Comparison of ENCODE assay signal across 32 cellular contexts in genomic region chr9:31027678-31028077, GRCh38.
"Had no signal": no experiment of that assay in that cellular context is flagged by ENCODE, and none has a peak within 500 bp of the region (broad histone marks: within the 10 kb centered on the region; RNA-seq: fewer than 3 reads in every experiment).

No MANE protein-coding gene starts in this region.

- FAIRE-seq: endometrium, kidney had no signal

- H3K4me2 ChIP-seq: hepatocyte had no signal

- H3K27ac ChIP-seq: adrenal gland, body of pancreas, cardiac muscle cell, colonic mucosa, gastrocnemius medialis, hepatocyte, ovary, skin epidermis, thyroid gland, upper lobe of left lung had no signal

- DNase-seq: activated CD4-positive, alpha-beta T cell treated with anti-CD3 and anti-CD28 coated beads for 36 hours; activated CD4-positive, CD25-positive, alpha-beta regulatory T cell; activated CD8-positive, alpha-beta memory T cell treated with anti-CD3 and anti-CD28 coated beads, Interleukin-2, amount 10 ng/mL, durations not matched to agents 7 days and 5 days; activated CD8-positive, alpha-beta T cell treated with anti-CD3 and anti-CD28 coated beads, Interleukin-2, amount 10 ng/mL, durations not matched to agents 7 days and 5 days; activated naive CD4-positive, alpha-beta T cell; activated naive CD8-positive, alpha-beta T cell treated with anti-CD3 and anti-CD28 coated beads for 36 hours; activated T-cell treated with anti-CD3 and anti-CD28 coated beads for 4 hours; activated T-cell treated with anti-CD3 and anti-CD28 coated beads, Interleukin-2, amount 50 U/mL, for 72 hours; adrenal gland; aorta; body of pancreas; cerebellar nuclear complex; colonic mucosa; effector CD8-positive, alpha-beta T cell; gastrocnemius medialis; kidney; left colon; naive B cell; nephron progenitor cell; ovary; stimulated activated CD4-positive, alpha-beta T cell treated with anti-CD3 and anti-CD28 coated beads, Interleukin-12 subunit alpha, Interleukin-12 subunit beta, amount 100 ng/mL, for 4 hours; stimulated activated CD4-positive, alpha-beta T cell treated with anti-CD3 and anti-CD28 coated beads, Interleukin-4, amount 100 ng/mL, for 1 hour; stimulated activated CD8-positive, alpha-beta memory T cell treated with anti-CD3 and anti-CD28 coated beads, Interleukin-4, amount 100 ng/mL, for 48 hours; stimulated activated naive CD8-positive, alpha-beta T cell treated with anti-CD3 and anti-CD28 coated beads, Interleukin-15, amount 100 ng/mL, for 72 hours; thyroid gland had no signal

- H3K9me3 ChIP-seq: adrenal gland, body of pancreas, colonic mucosa, gastrocnemius medialis, ovary, thyroid gland, upper lobe of left lung had no signal

- H3K4me1 ChIP-seq: colonic mucosa, gastrocnemius medialis, thyroid gland had no signal

- ATAC-seq: activated CD4-positive, alpha-beta T cell treated with anti-CD3 and anti-CD28 coated beads for 36 hours; activated CD8-positive, alpha-beta memory T cell treated with anti-CD3 and anti-CD28 coated beads, Interleukin-2, amount 10 ng/mL, durations not matched to agents 7 days and 5 days; activated CD8-positive, alpha-beta T cell treated with anti-CD3 and anti-CD28 coated beads, Interleukin-2, amount 10 ng/mL, durations not matched to agents 7 days and 5 days; activated T-cell treated with anti-CD3 and anti-CD28 coated beads, Interleukin-2, amount 50 U/mL, for 72 hours; body of pancreas; gastrocnemius medialis; left colon; sciatic nerve; stimulated activated memory B cell treated with anti-CD40 and anti-IgM and Interleukin-4, amounts not matched to agents 10 μg/mL and 1 μg/mL and 100 μg/mL, for 72 hours; stimulated activated naive CD8-positive, alpha-beta T cell treated with anti-CD3 and anti-CD28 coated beads, Interleukin-15, amount 100 ng/mL, for 72 hours had no signal

- H3K79me2 ChIP-seq: hepatocyte had no signal

- H3K27me3 ChIP-seq: adrenal gland, body of pancreas, cardiac muscle cell, colonic mucosa, gastrocnemius medialis, hepatocyte, ovary, thyroid gland, upper lobe of left lung had no signal

- H2AFZ ChIP-seq: hepatocyte had no signal

- H3K4me3 ChIP-seq: adrenal gland, body of pancreas, cardiac muscle cell, colonic mucosa, gastrocnemius medialis, hepatocyte, ovary, skin epidermis, thyroid gland, upper lobe of left lung had no signal

- H3K36me3 ChIP-seq: adrenal gland, cardiac muscle cell, colonic mucosa, gastrocnemius medialis, ovary, thyroid gland, upper lobe of left lung had no signal
